Comparison of ENCODE assay signal across 27 cellular contexts in genomic region chr9:138052635-138053320, GRCh38.
DNase-seq lines count a peak whose midpoint lies in the region; ATAC-seq and TF ChIP-seq lines count a peak whose summit lies in the region.
"Had no signal": no experiment of that assay in that cellular context is flagged by ENCODE, and none has a peak within 500 bp of the region (broad histone marks: within the 10 kb centered on the region; RNA-seq: fewer than 3 reads in every experiment).

No MANE protein-coding gene starts in this region.

- H3K9me2 ChIP-seq in DOHH2 (replicated peaks; ENCODE audit: control insufficient read depth, low read length) = no peaks in the 10 kb centered on the region

- peak overlapping the region; percentile 31; the same call in 1 of the 2 replicates for H3K4me2 ChIP-seq in DOHH2 (ENCODE audit: low read length)
- H3K4me2 ChIP-seq: hepatocyte, PC-9 had no signal

- H3K4me3 ChIP-seq in DOHH2 (ENCODE audit: low read length) (no peak overlapping the region), esophagus muscularis mucosa (no peak overlapping the region)
- H3K4me3 ChIP-seq: gastroesophageal sphincter, hepatocyte, mucosa of descending colon, pancreas, PC-9, SK-N-MC, thoracic aorta had no signal

- no peaks in the 10 kb centered on the region for H4K20me1 ChIP-seq in DOHH2 (ENCODE audit: control insufficient read depth, insufficient read depth, low read depth, low read length)

- peaks cover 12 to 29% (median 13%) of the 10 kb centered on the region in 3 donors for H3K27me3 Mint-ChIP-seq in CD14-positive monocyte (ENCODE audit: low read depth in 3 of 3)

- TF ChIP-seq CTCF in CD14-positive monocyte (IDR thresholded peaks at IDR 0.05) (no peak), DOHH2 (IDR thresholded peaks at IDR 0.05; ENCODE audit: low read depth, low read length, poor library complexity, severe bottlenecking) (no peak), esophagus muscularis mucosa (IDR thresholded peaks at IDR 0.05) (no peak)

- H3K4me1 ChIP-seq in DOHH2 (ENCODE audit: control insufficient read depth, low read length) (peaks cover 5% of the 10 kb centered on the region; the same call in 1 of the 2 replicates), esophagus muscularis mucosa (no peaks in the 10 kb centered on the region)
- H3K4me1 ChIP-seq: BE2C, gastroesophageal sphincter, pancreas had no signal

- no peaks in the 10 kb centered on the region for H3K36me3 ChIP-seq in DOHH2 (ENCODE audit: control insufficient read depth, low read length)
- no peaks in the 10 kb centered on the region for H3K36me3 ChIP-seq in esophagus muscularis mucosa
- H3K36me3 ChIP-seq: BE2C, gastroesophageal sphincter, pancreas, thoracic aorta had no signal

- H3F3A ChIP-seq in DOHH2 (ENCODE audit: control insufficient read depth, insufficient read depth) = no peaks in the 10 kb centered on the region

- intact Hi-C loops in CD14-positive monocyte (cut with micrococcal nuclease) (no loop called here), esophagus muscularis mucosa (cut with DNase I) (no loop called here), sciatic nerve (cut with DNase I) (no loop called here)

- 79% methylated on average over 8 of the region's 12 CpGs for WGBS in esophagus muscularis mucosa

- no peaks in the 10 kb centered on the region for H3K9me3 Mint-ChIP-seq in CD14-positive monocyte
- H3K9me3 Mint-ChIP-seq: CD8-positive, alpha-beta memory T cell; nephron; stimulated activated naive CD8-positive, alpha-beta T cell treated with anti-CD3 and anti-CD28 coated beads, Interleukin-15, Interleukin-2, amounts not matched to agents 100 ng/mL and 50 ng/mL, for 24 hours; T-helper 1 cell treated with Interleukin-12 subunit alpha and Interleukin-12 subunit beta and Interleukin-4 antibody, amounts not matched to agents 30 μg/mL and 1 μg/mL, for 36 hours had no signal

- no peak overlapping the region for H3K4me3 Mint-ChIP-seq in CD14-positive monocyte
- H3K4me3 Mint-ChIP-seq: CD8-positive, alpha-beta memory T cell; nephron; stimulated activated naive CD8-positive, alpha-beta T cell treated with anti-CD3 and anti-CD28 coated beads, Interleukin-15, Interleukin-2, amounts not matched to agents 100 ng/mL and 50 ng/mL, for 24 hours; T-helper 1 cell treated with Interleukin-12 subunit alpha and Interleukin-12 subunit beta and Interleukin-4 antibody, amounts not matched to agents 30 μg/mL and 1 μg/mL, for 36 hours had no signal

- no peaks in the 10 kb centered on the region for H3K4me1 Mint-ChIP-seq in CD14-positive monocyte
- H3K4me1 Mint-ChIP-seq: CD8-positive, alpha-beta memory T cell had no signal

- no peak for TF ChIP-seq POLR2A in esophagus muscularis mucosa (IDR thresholded peaks at IDR 0.05; ENCODE audit: low read depth)

- H3K27ac ChIP-seq in DOHH2 (ENCODE audit: low read depth, low read length) (no peak overlapping the region), esophagus muscularis mucosa (replicated peaks in 1 of 4) (no peak overlapping the region)
- H3K27ac ChIP-seq: gastroesophageal sphincter, hepatocyte, pancreas, PC-9, SK-N-MC, thoracic aorta had no signal

- DNase-seq in CD14-positive monocyte (ENCODE audit: low spot score) = peak; percentile 19
- DNase-seq in esophagus muscularis mucosa (ENCODE audit: extremely low spot score) = peak; percentile 75
- peak; percentile 27 for DNase-seq in sciatic nerve (ENCODE audit: low spot score)
- DNase-seq in NCI-H1436 (lab: John Stamatoyannopoulos, UW) = no peak
- DNase-seq in activated gamma-delta T cell (lab: John Stamatoyannopoulos, UW) = no peak
- DNase-seq: activated CD4-positive, alpha-beta T cell treated with anti-CD3 and anti-CD28 coated beads, Interleukin-2, amount 50 U/mL, for 4 hours; CD8-positive, alpha-beta memory T cell; HCEC 1CT; mammary epithelial cell; NCI-H2081; NCI-H2227 treated with DMSO at 0.1 percent for 48 hours; PC-9; retina; small intestine had no signal

- no peak overlapping the region for H3K27ac Mint-ChIP-seq in CD14-positive monocyte
- H3K27ac Mint-ChIP-seq: CD8-positive, alpha-beta memory T cell; nephron; stimulated activated naive CD8-positive, alpha-beta T cell treated with anti-CD3 and anti-CD28 coated beads, Interleukin-15, Interleukin-2, amounts not matched to agents 100 ng/mL and 50 ng/mL, for 24 hours; T-helper 1 cell treated with Interleukin-12 subunit alpha and Interleukin-12 subunit beta and Interleukin-4 antibody, amounts not matched to agents 30 μg/mL and 1 μg/mL, for 36 hours had no signal

- no peaks in the 10 kb centered on the region for H3K79me2 ChIP-seq in DOHH2 (ENCODE audit: control insufficient read depth, low read length)
- H3K79me2 ChIP-seq: hepatocyte had no signal

- ATAC-seq in sciatic nerve (no peak), GM19452 (IDR thresholded peaks at IDR 0.05; ENCODE audit: unreplicated experiment) (no peak)
- ATAC-seq: gastroesophageal sphincter, HepG2, pancreas had no signal

- H3K27me3 ChIP-seq in DOHH2 (ENCODE audit: control insufficient read depth, low read length) (no peaks in the 10 kb centered on the region; the same call in 1 of the 2 replicates), esophagus muscularis mucosa (peaks cover 0 to 48% (median 0%) of the 10 kb centered on the region in 4 donors)
- H3K27me3 ChIP-seq: BE2C, hepatocyte, pancreas had no signal

- H3K36me3 Mint-ChIP-seq in CD14-positive monocyte = no peaks in the 10 kb centered on the region
- H3K36me3 Mint-ChIP-seq: CD8-positive, alpha-beta memory T cell had no signal

- no peaks in the 10 kb centered on the region for H3K9me3 ChIP-seq in DOHH2 (ENCODE audit: control insufficient read depth, insufficient read depth, low read length)
- no peaks in the 10 kb centered on the region for H3K9me3 ChIP-seq in esophagus muscularis mucosa
- H3K9me3 ChIP-seq: BE2C, gastroesophageal sphincter, mucosa of descending colon, pancreas, thoracic aorta had no signal

- TF ChIP-seq EP300 in esophagus muscularis mucosa (IDR thresholded peaks at IDR 0.05) = no peak

Comparison
In these comparisons a context has a peak if more than half of its experiments do, and no peak if none do; other contexts are left out.
1. DNase-seq: peak in CD14-positive monocyte (single experiment), esophagus muscularis mucosa (single experiment) and sciatic nerve (single experiment); none in NCI-H1436 (single experiment) and activated gamma-delta T cell (single experiment).